Comparison of ENCODE assay signal across 8 cellular contexts in genomic region chr1:150486966-150487762, GRCh38. TPM values are rescaled to one million over a fixed set of nuclear protein-coding genes. Genes with fewer than 3 reads are reported as not detected.
A peak's percentile ranks its signal among the peaks of the same experiment; 100 is the strongest.
DNase-seq lines count a peak whose midpoint lies in the region; TF ChIP-seq lines count a peak whose summit lies in the region.

TSS of gene TARS2 (plus strand) at chr1:150487419. CDS start at chr1:150487451, 32 bp downstream.

- TF ChIP-seq RAD21 in neural cell (conservative IDR thresholded peaks at IDR 0.05): peak; percentile 45

- H2AFZ ChIP-seq in neural cell (ENCODE audit: low read depth, low read length): peak within 1 kb of the TSS; percentile 93

- peaks cover 6 to 19% (median 14%) of the 10 kb centered on the region in 4 donors for H3K4me1 ChIP-seq in stomach

- H3K9me2 ChIP-seq in neural cell (ENCODE audit: insufficient read depth, low read length): no peaks in the 10 kb centered on the region

- TF ChIP-seq CTCF in fibroblast of villous mesenchyme (IDR thresholded peaks at IDR 0.05; ENCODE audit: insufficient read depth, low read depth, low read length) (peak; percentile 52), neural cell (IDR thresholded peaks at IDR 0.05; ENCODE audit: poor library complexity, severe bottlenecking) (peak; percentile 58), stomach (IDR thresholded peaks at IDR 0.05) (peak in 5 of 7 experiments; percentile 28 to 62 (median 41))

- peak within 1 kb of the TSS; percentile 77 for H3K9ac ChIP-seq in neural cell (ENCODE audit: low read length)

- H3K4me3 ChIP-seq in H7 (ENCODE audit: insufficient read depth, low read depth, low read length) (peak within 1 kb of the TSS; percentile 72), fibroblast of villous mesenchyme (ENCODE audit: low read depth, low read length) (peak within 1 kb of the TSS; percentile 97), neural cell (ENCODE audit: low read length) (peak within 1 kb of the TSS; percentile 94), stomach (peak within 1 kb of the TSS; percentile 64 to 92 (median 77))

- H4K20me1 ChIP-seq in neural cell (ENCODE audit: insufficient read depth): no peaks in the 10 kb centered on the region

- H3K36me3 ChIP-seq in H7 (replicated peaks; ENCODE audit: control insufficient read depth, insufficient read depth, low read length) (peaks cover 9% of the 10 kb centered on the region), neural cell (ENCODE audit: insufficient read depth, low read length) (no peaks in the 10 kb centered on the region), stomach (peaks cover 10 to 35% (median 33%) of the 10 kb centered on the region in 4 donors)

- TF ChIP-seq POLR2A in stomach (IDR thresholded peaks at IDR 0.05): peak in 1 of 4 donors; percentile 48

- H3K27me3 ChIP-seq in H7 (ENCODE audit: control insufficient read depth, insufficient read depth, low read length) (no peaks in the 10 kb centered on the region), neural cell (ENCODE audit: insufficient read depth, low read depth, low read length) (no peaks in the 10 kb centered on the region), stomach (no peaks in the 10 kb centered on the region)

- 0 to 1% (median 0%) methylated on average over 29 to 30 of the region's 30 CpGs for WGBS in stomach, 5 donors

- TF ChIP-seq EP300 in neural cell (conservative IDR thresholded peaks at IDR 0.05; ENCODE audit: poor library complexity, severe bottlenecking) (no peak), stomach (IDR thresholded peaks at IDR 0.05) (no peak)

- no peaks in the 10 kb centered on the region for H3F3A ChIP-seq in neural cell (ENCODE audit: insufficient read depth, low read length, poor library complexity, severe bottlenecking)

- H3K4me2 ChIP-seq in neural cell (ENCODE audit: low read length): peak within 1 kb of the TSS; percentile 89

- intact Hi-C loops in stomach (cut with DNase I; ENCODE audit: low total_unique reads): no loop called here

- peak within 1 kb of the TSS; percentile 61 for H3K27ac ChIP-seq in neural cell (ENCODE audit: low read length)
- peak within 1 kb of the TSS; percentile 57 to 88 (median 78) for H3K27ac ChIP-seq in stomach

- DNase-seq in ELR (ENCODE audit: low read depth) (peak; percentile 99), H7 (peak; percentile 96), M059J (ENCODE audit: low read depth) (peak; percentile 98), SHP77 (lab: John Stamatoyannopoulos, UW) (peak; percentile 99 to 100), fibroblast of villous mesenchyme (ENCODE audit: low read depth) (peak; percentile 99), stomach (peak; percentile 97)
- peak; percentile 89 for DNase-seq in activated effector memory CD4-positive, alpha-beta T cell treated with Interleukin-2 at 50 U/mL for 16 hours

- peaks cover 8% of the 10 kb centered on the region for H3K79me2 ChIP-seq in neural cell (replicated peaks; ENCODE audit: insufficient read depth, low read length)

- H3K9me3 ChIP-seq in neural cell (ENCODE audit: low read length) (no peaks in the 10 kb centered on the region), stomach (no peaks in the 10 kb centered on the region)

TF ChIP-seq in neural cell, 6 proteins besides CTCF, POLR2A, EP300 and RAD21:
- TF ChIP-seq MXI1 (conservative IDR thresholded peaks at IDR 0.05; ENCODE audit: poor library complexity, severe bottlenecking) (peak; percentile 84), POLR2AphosphoS5 (IDR thresholded peaks at IDR 0.05) (peak; percentile 82), REST (IDR thresholded peaks at IDR 0.05; ENCODE audit: borderline replicate concordance) (peak; percentile 40), TAF1 (IDR thresholded peaks at IDR 0.05; ENCODE audit: low read depth) (no peak), SMC3 (conservative IDR thresholded peaks at IDR 0.05; ENCODE audit: poor library complexity) (peak; percentile 59), EZH2 (IDR thresholded peaks at IDR 0.05; ENCODE audit: borderline replicate concordance, insufficient read depth, low read length, poor library complexity, severe bottlenecking) (no peak)

RNA-seq across cellular contexts. Expression of gene TARS2, which starts in this region (rescaled TPM):
- total RNA-seq in H7 (2014; rRNA removed; shearing (Covaris generic)): 65.3 and 76.9 TPM in 2 replicates
- 13.1 and 24.0 TPM in 2 replicates for total RNA-seq in M059J (2014; rRNA removed; shearing (Covaris generic))
- total RNA-seq in fibroblast of villous mesenchyme (17.3 and 18.4 TPM in 2 replicates), stomach (10 to 100 TPM in 2 of 5 donors, 1 to 10 TPM in 3; 3.5 to 46.2 (median 5.8) TPM)
- polyA plus RNA-seq in neural cell (19.4 and 22.8 TPM in 2 replicates), stomach (10 to 100 TPM in 2 of 3 donors, 1 to 10 TPM in 1; 9.6 to 14.8 (median 12.4) TPM)
- 17.0 and 20.9 TPM in 2 replicates for polyA minus RNA-seq in neural cell

Comparison
In these comparisons a context has a peak if more than half of its experiments do, and no peak if none do; other contexts are left out.
1. Peak in every context shown above with its lines: DNase-seq, H3K4me3 ChIP-seq and H3K27ac ChIP-seq.